ENCODE assay signal across 2 cellular contexts in the genomic region with DNA sequence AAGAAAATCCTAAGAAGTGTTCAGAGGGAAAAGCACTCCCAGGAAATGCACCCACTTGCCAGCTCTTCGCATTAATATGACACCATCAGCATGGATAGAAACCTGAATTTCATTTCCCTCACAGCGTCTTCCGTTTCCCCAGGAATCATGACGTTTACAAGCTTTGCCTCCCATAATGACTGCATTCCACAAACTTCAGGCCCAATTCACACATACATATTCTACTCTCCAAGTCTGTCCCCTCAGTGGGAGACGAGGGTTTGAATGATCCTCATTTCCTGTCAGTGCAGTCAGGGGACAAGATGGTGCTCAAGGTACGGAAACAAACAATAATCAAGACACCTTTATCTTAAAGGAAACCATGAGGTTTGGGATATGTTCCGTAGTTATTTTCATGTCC.
TF ChIP-seq lines count a peak whose summit lies in the region.

No MANE protein-coding gene starts in this region.

TF ChIP-seq in GM23338, 12 proteins besides CTCF, POLR2A, EP300 and RAD21 (continues in another document):
- no peak for TF ChIP-seq EZH2 (IDR thresholded peaks at IDR 0.05; ENCODE audit: low read depth, unreplicated experiment)
- TF ChIP-seq, protein P1, sequence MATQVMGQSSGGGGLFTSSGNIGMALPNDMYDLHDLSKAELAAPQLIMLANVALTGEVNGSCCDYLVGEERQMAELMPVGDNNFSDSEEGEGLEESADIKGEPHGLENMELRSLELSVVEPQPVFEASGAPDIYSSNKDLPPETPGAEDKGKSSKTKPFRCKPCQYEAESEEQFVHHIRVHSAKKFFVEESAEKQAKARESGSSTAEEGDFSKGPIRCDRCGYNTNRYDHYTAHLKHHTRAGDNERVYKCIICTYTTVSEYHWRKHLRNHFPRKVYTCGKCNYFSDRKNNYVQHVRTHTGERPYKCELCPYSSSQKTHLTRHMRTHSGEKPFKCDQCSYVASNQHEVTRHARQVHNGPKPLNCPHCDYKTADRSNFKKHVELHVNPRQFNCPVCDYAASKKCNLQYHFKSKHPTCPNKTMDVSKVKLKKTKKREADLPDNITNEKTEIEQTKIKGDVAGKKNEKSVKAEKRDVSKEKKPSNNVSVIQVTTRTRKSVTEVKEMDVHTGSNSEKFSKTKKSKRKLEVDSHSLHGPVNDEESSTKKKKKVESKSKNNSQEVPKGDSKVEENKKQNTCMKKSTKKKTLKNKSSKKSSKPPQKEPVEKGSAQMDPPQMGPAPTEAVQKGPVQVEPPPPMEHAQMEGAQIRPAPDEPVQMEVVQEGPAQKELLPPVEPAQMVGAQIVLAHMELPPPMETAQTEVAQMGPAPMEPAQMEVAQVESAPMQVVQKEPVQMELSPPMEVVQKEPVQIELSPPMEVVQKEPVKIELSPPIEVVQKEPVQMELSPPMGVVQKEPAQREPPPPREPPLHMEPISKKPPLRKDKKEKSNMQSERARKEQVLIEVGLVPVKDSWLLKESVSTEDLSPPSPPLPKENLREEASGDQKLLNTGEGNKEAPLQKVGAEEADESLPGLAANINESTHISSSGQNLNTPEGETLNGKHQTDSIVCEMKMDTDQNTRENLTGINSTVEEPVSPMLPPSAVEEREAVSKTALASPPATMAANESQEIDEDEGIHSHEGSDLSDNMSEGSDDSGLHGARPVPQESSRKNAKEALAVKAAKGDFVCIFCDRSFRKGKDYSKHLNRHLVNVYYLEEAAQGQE (IDR thresholded peaks at IDR 0.05; ENCODE audit: unreplicated experiment): no peak
- TF ChIP-seq POLR2AphosphoS5 (IDR thresholded peaks at IDR 0.05; ENCODE audit: low read depth): no peak
- no peak for TF ChIP-seq STAT1 (IDR thresholded peaks at IDR 0.05; ENCODE audit: unreplicated experiment)
- 0 out of 2 replicates have a peak, but pooled peaks have one; percentile 23 for TF ChIP-seq CREB1 (CRISPR knock-in tag; IDR thresholded peaks at IDR 0.05; ENCODE audit: low read depth)
- TF ChIP-seq NANOG (IDR thresholded peaks at IDR 0.05; ENCODE audit: borderline replicate concordance): peak; percentile 61; the same call in 1 of the 2 replicates
- TF ChIP-seq JUNB (IDR thresholded peaks at IDR 0.05; ENCODE audit: unreplicated experiment): no peak
- TF ChIP-seq ZNF114 (CRISPR knock-in tag; IDR thresholded peaks at IDR 0.05): no peak
- TF ChIP-seq, protein P2, sequence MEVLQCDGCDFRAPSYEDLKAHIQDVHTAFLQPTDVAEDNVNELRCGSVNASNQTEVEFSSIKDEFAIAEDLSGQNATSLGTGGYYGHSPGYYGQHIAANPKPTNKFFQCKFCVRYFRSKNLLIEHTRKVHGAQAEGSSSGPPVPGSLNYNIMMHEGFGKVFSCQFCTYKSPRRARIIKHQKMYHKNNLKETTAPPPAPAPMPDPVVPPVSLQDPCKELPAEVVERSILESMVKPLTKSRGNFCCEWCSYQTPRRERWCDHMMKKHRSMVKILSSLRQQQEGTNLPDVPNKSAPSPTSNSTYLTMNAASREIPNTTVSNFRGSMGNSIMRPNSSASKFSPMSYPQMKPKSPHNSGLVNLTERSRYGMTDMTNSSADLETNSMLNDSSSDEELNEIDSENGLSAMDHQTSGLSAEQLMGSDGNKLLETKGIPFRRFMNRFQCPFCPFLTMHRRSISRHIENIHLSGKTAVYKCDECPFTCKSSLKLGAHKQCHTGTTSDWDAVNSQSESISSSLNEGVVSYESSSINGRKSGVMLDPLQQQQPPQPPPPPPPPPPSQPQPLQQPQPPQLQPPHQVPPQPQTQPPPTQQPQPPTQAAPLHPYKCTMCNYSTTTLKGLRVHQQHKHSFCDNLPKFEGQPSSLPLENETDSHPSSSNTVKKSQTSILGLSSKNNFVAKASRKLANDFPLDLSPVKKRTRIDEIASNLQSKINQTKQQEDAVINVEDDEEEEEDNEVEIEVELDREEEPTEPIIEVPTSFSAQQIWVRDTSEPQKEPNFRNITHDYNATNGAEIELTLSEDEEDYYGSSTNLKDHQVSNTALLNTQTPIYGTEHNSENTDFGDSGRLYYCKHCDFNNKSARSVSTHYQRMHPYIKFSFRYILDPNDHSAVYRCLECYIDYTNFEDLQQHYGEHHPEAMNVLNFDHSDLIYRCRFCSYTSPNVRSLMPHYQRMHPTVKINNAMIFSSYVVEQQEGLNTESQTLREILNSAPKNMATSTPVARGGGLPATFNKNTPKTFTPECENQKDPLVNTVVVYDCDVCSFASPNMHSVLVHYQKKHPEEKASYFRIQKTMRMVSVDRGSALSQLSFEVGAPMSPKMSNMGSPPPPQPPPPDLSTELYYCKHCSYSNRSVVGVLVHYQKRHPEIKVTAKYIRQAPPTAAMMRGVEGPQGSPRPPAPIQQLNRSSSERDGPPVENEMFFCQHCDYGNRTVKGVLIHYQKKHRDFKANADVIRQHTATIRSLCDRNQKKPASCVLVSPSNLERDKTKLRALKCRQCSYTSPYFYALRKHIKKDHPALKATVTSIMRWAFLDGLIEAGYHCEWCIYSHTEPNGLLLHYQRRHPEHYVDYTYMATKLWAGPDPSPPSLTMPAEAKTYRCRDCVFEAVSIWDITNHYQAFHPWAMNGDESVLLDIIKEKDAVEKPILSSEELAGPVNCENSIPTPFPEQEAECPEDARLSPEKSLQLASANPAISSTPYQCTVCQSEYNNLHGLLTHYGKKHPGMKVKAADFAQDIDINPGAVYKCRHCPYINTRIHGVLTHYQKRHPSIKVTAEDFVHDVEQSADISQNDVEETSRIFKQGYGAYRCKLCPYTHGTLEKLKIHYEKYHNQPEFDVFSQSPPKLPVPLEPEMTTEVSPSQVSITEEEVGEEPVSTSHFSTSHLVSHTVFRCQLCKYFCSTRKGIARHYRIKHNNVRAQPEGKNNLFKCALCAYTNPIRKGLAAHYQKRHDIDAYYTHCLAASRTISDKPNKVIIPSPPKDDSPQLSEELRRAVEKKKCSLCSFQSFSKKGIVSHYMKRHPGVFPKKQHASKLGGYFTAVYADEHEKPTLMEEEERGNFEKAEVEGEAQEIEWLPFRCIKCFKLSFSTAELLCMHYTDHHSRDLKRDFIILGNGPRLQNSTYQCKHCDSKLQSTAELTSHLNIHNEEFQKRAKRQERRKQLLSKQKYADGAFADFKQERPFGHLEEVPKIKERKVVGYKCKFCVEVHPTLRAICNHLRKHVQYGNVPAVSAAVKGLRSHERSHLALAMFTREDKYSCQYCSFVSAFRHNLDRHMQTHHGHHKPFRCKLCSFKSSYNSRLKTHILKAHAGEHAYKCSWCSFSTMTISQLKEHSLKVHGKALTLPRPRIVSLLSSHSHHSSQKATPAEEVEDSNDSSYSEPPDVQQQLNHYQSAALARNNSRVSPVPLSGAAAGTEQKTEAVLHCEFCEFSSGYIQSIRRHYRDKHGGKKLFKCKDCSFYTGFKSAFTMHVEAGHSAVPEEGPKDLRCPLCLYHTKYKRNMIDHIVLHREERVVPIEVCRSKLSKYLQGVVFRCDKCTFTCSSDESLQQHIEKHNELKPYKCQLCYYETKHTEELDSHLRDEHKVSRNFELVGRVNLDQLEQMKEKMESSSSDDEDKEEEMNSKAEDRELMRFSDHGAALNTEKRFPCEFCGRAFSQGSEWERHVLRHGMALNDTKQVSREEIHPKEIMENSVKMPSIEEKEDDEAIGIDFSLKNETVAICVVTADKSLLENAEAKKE (CRISPR knock-in tag; IDR thresholded peaks at IDR 0.05): no peak
- TF ChIP-seq ZNF331 (CRISPR knock-in tag; IDR thresholded peaks at IDR 0.05; ENCODE audit: low read depth): no peak

TF ChIP-seq in K562, 482 proteins besides CTCF, POLR2A, EP300 and RAD21:
- no peak for TF ChIP-seq ZC3H8 (IDR thresholded peaks at IDR 0.05)
- 0 out of 2 replicates have a peak, but pooled peaks have one; percentile 15 for TF ChIP-seq GABPA (tag; conservative IDR thresholded peaks at IDR 0.05; ENCODE audit: low read depth)
